In genomic region chr3:150073513-150073912, GRCh38 we compare ENCODE assay signal across 24 cellular contexts.
DNase-seq lines count a peak whose midpoint lies in the region; ATAC-seq, FAIRE-seq and TF ChIP-seq lines count a peak whose summit lies in the region.
"Had no signal": no experiment of that assay in that cellular context is flagged by ENCODE, and none has a peak within 500 bp of the region (broad histone marks: within the 10 kb centered on the region; RNA-seq: fewer than 3 reads in every experiment).

No MANE protein-coding gene starts in this region.

- no peaks in the 10 kb centered on the region for H3K79me1 ChIP-seq in mesendoderm (ENCODE audit: low read length)

- peaks cover 23% of the 10 kb centered on the region for H3K4me1 ChIP-seq in astrocyte (ENCODE audit: insufficient read depth, low read length)
- H3K4me1 ChIP-seq in mesendoderm (ENCODE audit: control insufficient read depth, low read depth, low read length) = peaks cover 1% of the 10 kb centered on the region
- H3K4me1 ChIP-seq: BLaER1 treated with 17β-estradiol and CSF1 and Interleukin-3, amounts not matched to agents 10 nM and 100 nM; Caco-2; right atrium auricular region had no signal

- no peak for ATAC-seq in HG03457 (IDR thresholded peaks at IDR 0.05; ENCODE audit: unreplicated experiment)
- no peak for ATAC-seq in naive thymus-derived CD8-positive, alpha-beta T cell
- ATAC-seq: HCT116; stimulated activated memory B cell treated with anti-CD40 and anti-IgM and Interleukin-4, amounts not matched to agents 10 μg/mL and 1 μg/mL and 100 μg/mL, for 72 hours had no signal

- H3K79me2 ChIP-seq in astrocyte (ENCODE audit: insufficient read depth, low read length) = no peaks in the 10 kb centered on the region
- H3K79me2 ChIP-seq in mesendoderm (ENCODE audit: control insufficient read depth, insufficient read depth, low read length) = no peaks in the 10 kb centered on the region

- no peak overlapping the region for H3K4ac ChIP-seq in mesendoderm (ENCODE audit: low read depth, low read length)

- POLR2A ChIA-PET in naive thymus-derived CD8-positive, alpha-beta T cell (lab: Charles Lee) = no interaction called here

- peaks cover 4% of the 10 kb centered on the region for H3K9me3 Mint-ChIP-seq in astrocyte (ENCODE audit: unreplicated experiment)
- H3K9me3 Mint-ChIP-seq in naive thymus-derived CD8-positive, alpha-beta T cell = peaks cover 0 to 8% (median 3%) of the 10 kb centered on the region in 9 donors
- H3K9me3 Mint-ChIP-seq: activated naive CD8-positive, alpha-beta T cell treated with anti-CD3 and anti-CD28 coated beads, Interleukin-2, amount 10 ng/mL, durations not matched to agents 7 days and 5 days; IgD-negative memory B cell; stimulated activated memory B cell treated with anti-CD40 and anti-IgM and Interleukin-4, amounts not matched to agents 10 μg/mL and 1 μg/mL and 100 μg/mL, for 72 hours had no signal

- peak overlapping the region; percentile 49 for H3K27ac Mint-ChIP-seq in astrocyte (ENCODE audit: unreplicated experiment)
- H3K27ac Mint-ChIP-seq in naive thymus-derived CD8-positive, alpha-beta T cell = no peak overlapping the region
- H3K27ac Mint-ChIP-seq: activated naive CD8-positive, alpha-beta T cell treated with anti-CD3 and anti-CD28 coated beads, Interleukin-2, amount 10 ng/mL, durations not matched to agents 7 days and 5 days; IgD-negative memory B cell; stimulated activated memory B cell treated with anti-CD40 and anti-IgM and Interleukin-4, amounts not matched to agents 10 μg/mL and 1 μg/mL and 100 μg/mL, for 72 hours had no signal

- H2BK15ac ChIP-seq in mesendoderm (replicated peaks; ENCODE audit: low read depth) = no peak overlapping the region

- H3K4me3 ChIP-seq in astrocyte (ENCODE audit: insufficient read depth, low read depth, low read length) (no peak overlapping the region), mesendoderm (ENCODE audit: low read length) (no peak overlapping the region)
- H3K4me3 ChIP-seq: BLaER1 treated with 17β-estradiol and CSF1 and Interleukin-3, amounts not matched to agents 10 nM and 100 nM; ovary; right atrium auricular region had no signal

- no peak overlapping the region for H3K56ac ChIP-seq in mesendoderm (ENCODE audit: low read length)

- H3K27me3 Mint-ChIP-seq in astrocyte (ENCODE audit: low read depth, unreplicated experiment) = no peaks in the 10 kb centered on the region
- peaks cover 12 to 22% (median 17%) of the 10 kb centered on the region in 5 donors for H3K27me3 Mint-ChIP-seq in naive thymus-derived CD8-positive, alpha-beta T cell

- no peak overlapping the region for H3K23ac ChIP-seq in mesendoderm (ENCODE audit: low read length)

- WGBS in mesendoderm (ENCODE audit: extremely low coverage, insufficient coverage, low lambda C conversion rate) = no CpG with 5 or more reads among the region's 1 CpG

- peak; percentile 60 for DNase-seq in ELF-1 (ENCODE audit: low read depth, low spot score)
- peak; percentile 41 for DNase-seq in LHCN-M2 (ENCODE audit: low read depth)
- no peak for DNase-seq in astrocyte (ENCODE audit: low read depth)
- peak; percentile 63 for DNase-seq in mesendoderm
- no peak for DNase-seq in globus pallidus (ENCODE audit: low spot score)
- DNase-seq in NCI-H1092 treated with DMSO at 0.1 percent for 48 hours (lab: John Stamatoyannopoulos, UW) = no peak
- no peak for DNase-seq in naive thymus-derived CD8-positive, alpha-beta T cell
- DNase-seq: activated effector memory CD4-positive, alpha-beta T cell treated with anti-CD3 and anti-CD28 coated beads, Interleukin-2, amount 50 U/mL, for 16 hours; activated naive CD8-positive, alpha-beta T cell treated with anti-CD3 and anti-CD28 coated beads, Interleukin-2, amount 10 ng/mL, durations not matched to agents 7 days and 5 days; Caco-2; cerebellar nuclear complex; DND-41; naive B cell; ovary; SIG-M5; stimulated activated CD4-positive, alpha-beta T cell treated with anti-CD3 and anti-CD28 coated beads, Interleukin-4, amount 100 ng/mL, for 1 hour; T-helper 1 cell had no signal

- FAIRE-seq in astrocyte (lab: Jason Lieb, UNC) = no peak
- FAIRE-seq: endothelial cell of umbilical vein had no signal

- H3K4me1 Mint-ChIP-seq in astrocyte (ENCODE audit: low read depth, unreplicated experiment) = peaks cover 26% of the 10 kb centered on the region
- H3K4me1 Mint-ChIP-seq in naive thymus-derived CD8-positive, alpha-beta T cell = peaks cover 0 to 9% (median 4%) of the 10 kb centered on the region in 4 donors
- H3K4me1 Mint-ChIP-seq: activated naive CD8-positive, alpha-beta T cell treated with anti-CD3 and anti-CD28 coated beads, Interleukin-2, amount 10 ng/mL, durations not matched to agents 7 days and 5 days; naive B cell had no signal

- H4K20me1 ChIP-seq in astrocyte (ENCODE audit: insufficient read depth, low read length) = no peaks in the 10 kb centered on the region
- H4K20me1 ChIP-seq: BLaER1 treated with 17β-estradiol and CSF1 and Interleukin-3, amounts not matched to agents 10 nM and 100 nM had no signal

- H3K27me3 ChIP-seq in astrocyte (ENCODE audit: insufficient read depth, low read length) (no peaks in the 10 kb centered on the region), mesendoderm (ENCODE audit: insufficient read depth, low read length, poor library complexity) (no peaks in the 10 kb centered on the region)
- H3K27me3 ChIP-seq: BLaER1 treated with 17β-estradiol and CSF1 and Interleukin-3, amounts not matched to agents 10 nM and 100 nM; ovary; right atrium auricular region had no signal

- H3K36me3 ChIP-seq in astrocyte (ENCODE audit: insufficient read depth, low read length) = no peaks in the 10 kb centered on the region
- H3K36me3 ChIP-seq in mesendoderm (ENCODE audit: control insufficient read depth, insufficient read depth, low read length) = no peaks in the 10 kb centered on the region
- H3K36me3 ChIP-seq: BLaER1 treated with 17β-estradiol and CSF1 and Interleukin-3, amounts not matched to agents 10 nM and 100 nM; ovary; right atrium auricular region had no signal

- no peak overlapping the region for H3K18ac ChIP-seq in mesendoderm (ENCODE audit: low read length)

- no peak overlapping the region for H2AK5ac ChIP-seq in mesendoderm (ENCODE audit: low read length)

- H3K27ac ChIP-seq in astrocyte (ENCODE audit: low read depth, low read length) (no peak overlapping the region), mesendoderm (ENCODE audit: low read depth, low read length) (no peak overlapping the region)
- H3K27ac ChIP-seq: BLaER1 treated with 17β-estradiol and CSF1 and Interleukin-3, amounts not matched to agents 10 nM and 100 nM; ovary; right atrium auricular region had no signal

- TF ChIP-seq CTCF in astrocyte (IDR thresholded peaks at IDR 0.05; ENCODE audit: insufficient read depth, low read depth, low read length) = no peak

- no peaks in the 10 kb centered on the region for H3K36me3 Mint-ChIP-seq in astrocyte (ENCODE audit: low read depth, unreplicated experiment)
- peaks cover 0 to 1% (median 0%) of the 10 kb centered on the region in 3 donors for H3K36me3 Mint-ChIP-seq in naive thymus-derived CD8-positive, alpha-beta T cell
- H3K36me3 Mint-ChIP-seq: activated naive CD8-positive, alpha-beta T cell treated with anti-CD3 and anti-CD28 coated beads, Interleukin-2, amount 10 ng/mL, durations not matched to agents 7 days and 5 days; IgD-negative memory B cell; naive B cell; stimulated activated memory B cell treated with anti-CD40 and anti-IgM and Interleukin-4, amounts not matched to agents 10 μg/mL and 1 μg/mL and 100 μg/mL, for 72 hours had no signal

- no peak overlapping the region for H2BK120ac ChIP-seq in mesendoderm (ENCODE audit: low read depth, low read length)

- peaks cover 3% of the 10 kb centered on the region for H3K9me3 ChIP-seq in astrocyte (ENCODE audit: insufficient read depth, low read depth, low read length)

- H3K4me2 ChIP-seq in astrocyte (ENCODE audit: low read length) (peak overlapping the region; percentile 42), mesendoderm (ENCODE audit: low read length) (no peak overlapping the region)
- H3K4me2 ChIP-seq: BLaER1 treated with 17β-estradiol and CSF1 and Interleukin-3, amounts not matched to agents 10 nM and 100 nM had no signal

- H2BK5ac ChIP-seq in mesendoderm (ENCODE audit: low read length) = no peak overlapping the region

- H3K9ac ChIP-seq in astrocyte (ENCODE audit: low read length) = no peak overlapping the region
- no peak overlapping the region for H3K9ac ChIP-seq in mesendoderm (ENCODE audit: low read length)
- H3K9ac ChIP-seq: BLaER1 treated with 17β-estradiol and CSF1 and Interleukin-3, amounts not matched to agents 10 nM and 100 nM had no signal

- no peak overlapping the region for H2AFZ ChIP-seq in astrocyte (ENCODE audit: low read depth, low read length)

- H3K4me3 Mint-ChIP-seq in astrocyte (ENCODE audit: unreplicated experiment) = peak overlapping the region; percentile 37
- H3K4me3 Mint-ChIP-seq in naive thymus-derived CD8-positive, alpha-beta T cell = no peak overlapping the region
- H3K4me3 Mint-ChIP-seq: activated naive CD8-positive, alpha-beta T cell treated with anti-CD3 and anti-CD28 coated beads, Interleukin-2, amount 10 ng/mL, durations not matched to agents 7 days and 5 days; naive B cell; stimulated activated memory B cell treated with anti-CD40 and anti-IgM and Interleukin-4, amounts not matched to agents 10 μg/mL and 1 μg/mL and 100 μg/mL, for 72 hours had no signal

- no peak overlapping the region for H4K8ac ChIP-seq in mesendoderm (ENCODE audit: low read depth, low read length)

- no peak overlapping the region for H4K5ac ChIP-seq in mesendoderm (ENCODE audit: low read length)

Comparison
In these comparisons a context has a peak if more than half of its experiments do, and no peak if none do; other contexts are left out.
1. DNase-seq: peak in ELF-1 (single experiment), LHCN-M2 (single experiment) and mesendoderm (single experiment); none in astrocyte (single experiment), globus pallidus (single experiment), NCI-H1092 treated with DMSO at 0.1 percent for 48 hours (single experiment) and naive thymus-derived CD8-positive, alpha-beta T cell (0 of 10).